Comparison of ENCODE assay signal across 1 cellular context in the genomic region with DNA sequence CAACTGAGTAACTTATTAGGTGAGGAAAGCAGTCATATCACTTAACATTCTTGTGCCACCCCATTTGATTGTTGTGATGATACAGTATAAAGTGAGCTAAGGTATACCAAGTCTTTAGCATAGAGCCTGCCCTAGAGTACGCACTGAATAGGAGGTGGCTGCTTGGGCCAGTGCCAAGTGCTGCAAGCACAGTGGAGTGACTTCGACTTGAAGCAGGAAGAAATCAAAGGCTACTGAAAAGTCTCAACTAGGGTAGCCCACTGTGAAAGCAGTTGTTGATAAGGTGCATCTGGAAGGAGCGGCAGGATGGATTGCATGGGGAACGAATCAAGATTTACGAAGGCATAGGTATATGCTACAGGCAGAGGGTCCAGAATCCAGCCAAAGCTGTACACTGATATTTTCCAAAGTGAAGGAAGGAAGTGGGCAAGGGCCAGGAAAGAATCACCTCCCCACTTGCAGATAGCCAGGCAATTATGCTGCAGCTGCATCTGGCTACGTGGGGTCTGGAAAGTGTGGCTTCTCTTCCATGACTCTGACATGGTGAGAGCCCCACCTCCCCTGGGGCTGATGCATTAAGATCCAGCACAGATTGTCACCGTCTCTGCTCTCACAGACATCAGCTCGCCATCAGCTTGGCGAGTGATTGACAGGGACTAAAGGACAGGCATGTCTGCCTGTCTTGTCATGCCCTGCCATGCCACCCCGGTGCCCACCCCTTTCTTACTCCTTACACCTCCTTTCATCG.
TF ChIP-seq lines count a peak whose summit lies in the region.

No MANE protein-coding gene starts in this region.

TF ChIP-seq in SK-N-SH, 30 proteins besides CTCF, POLR2A, EP300 and RAD21 (continued from another document):
- no peak for TF ChIP-seq IRF3 (IDR thresholded peaks at IDR 0.05; ENCODE audit: low read depth, low read length)
- TF ChIP-seq POLR2AphosphoS5 (IDR thresholded peaks at IDR 0.05; ENCODE audit: low read depth, low read length), result 0 out of 2 replicates have a peak, but pooled peaks have one; percentile 29
- no peak for TF ChIP-seq MAX (IDR thresholded peaks at IDR 0.05; ENCODE audit: low read depth)
- no peak for TF ChIP-seq RFX5 (IDR thresholded peaks at IDR 0.05; ENCODE audit: low read length)
- peak; percentile 95 for TF ChIP-seq RCOR1 (IDR thresholded peaks at IDR 0.05; ENCODE audit: low read length)
- no peak for TF ChIP-seq NFIC (IDR thresholded peaks at IDR 0.05; ENCODE audit: borderline replicate concordance)
- TF ChIP-seq GATA2 (CRISPR knock-in tag; IDR thresholded peaks at IDR 0.05), result peak; percentile 99
- peak; percentile 86 for TF ChIP-seq CHD2 (IDR thresholded peaks at IDR 0.05; ENCODE audit: low read length, partially characterized antibody)
- TF ChIP-seq, protein P1, sequence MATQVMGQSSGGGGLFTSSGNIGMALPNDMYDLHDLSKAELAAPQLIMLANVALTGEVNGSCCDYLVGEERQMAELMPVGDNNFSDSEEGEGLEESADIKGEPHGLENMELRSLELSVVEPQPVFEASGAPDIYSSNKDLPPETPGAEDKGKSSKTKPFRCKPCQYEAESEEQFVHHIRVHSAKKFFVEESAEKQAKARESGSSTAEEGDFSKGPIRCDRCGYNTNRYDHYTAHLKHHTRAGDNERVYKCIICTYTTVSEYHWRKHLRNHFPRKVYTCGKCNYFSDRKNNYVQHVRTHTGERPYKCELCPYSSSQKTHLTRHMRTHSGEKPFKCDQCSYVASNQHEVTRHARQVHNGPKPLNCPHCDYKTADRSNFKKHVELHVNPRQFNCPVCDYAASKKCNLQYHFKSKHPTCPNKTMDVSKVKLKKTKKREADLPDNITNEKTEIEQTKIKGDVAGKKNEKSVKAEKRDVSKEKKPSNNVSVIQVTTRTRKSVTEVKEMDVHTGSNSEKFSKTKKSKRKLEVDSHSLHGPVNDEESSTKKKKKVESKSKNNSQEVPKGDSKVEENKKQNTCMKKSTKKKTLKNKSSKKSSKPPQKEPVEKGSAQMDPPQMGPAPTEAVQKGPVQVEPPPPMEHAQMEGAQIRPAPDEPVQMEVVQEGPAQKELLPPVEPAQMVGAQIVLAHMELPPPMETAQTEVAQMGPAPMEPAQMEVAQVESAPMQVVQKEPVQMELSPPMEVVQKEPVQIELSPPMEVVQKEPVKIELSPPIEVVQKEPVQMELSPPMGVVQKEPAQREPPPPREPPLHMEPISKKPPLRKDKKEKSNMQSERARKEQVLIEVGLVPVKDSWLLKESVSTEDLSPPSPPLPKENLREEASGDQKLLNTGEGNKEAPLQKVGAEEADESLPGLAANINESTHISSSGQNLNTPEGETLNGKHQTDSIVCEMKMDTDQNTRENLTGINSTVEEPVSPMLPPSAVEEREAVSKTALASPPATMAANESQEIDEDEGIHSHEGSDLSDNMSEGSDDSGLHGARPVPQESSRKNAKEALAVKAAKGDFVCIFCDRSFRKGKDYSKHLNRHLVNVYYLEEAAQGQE (IDR thresholded peaks at IDR 0.05; ENCODE audit: low read depth, low read length), result no peak
- TF ChIP-seq SMC3 (IDR thresholded peaks at IDR 0.05; ENCODE audit: low read depth, low read length), result no peak; the same call in 1 of the 2 replicates
- TF ChIP-seq, protein P2, sequence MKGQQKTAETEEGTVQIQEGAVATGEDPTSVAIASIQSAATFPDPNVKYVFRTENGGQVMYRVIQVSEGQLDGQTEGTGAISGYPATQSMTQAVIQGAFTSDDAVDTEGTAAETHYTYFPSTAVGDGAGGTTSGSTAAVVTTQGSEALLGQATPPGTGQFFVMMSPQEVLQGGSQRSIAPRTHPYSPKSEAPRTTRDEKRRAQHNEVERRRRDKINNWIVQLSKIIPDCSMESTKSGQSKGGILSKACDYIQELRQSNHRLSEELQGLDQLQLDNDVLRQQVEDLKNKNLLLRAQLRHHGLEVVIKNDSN (IDR thresholded peaks at IDR 0.05; ENCODE audit: borderline replicate concordance, low read depth), result no peak
- no peak for TF ChIP-seq SIN3A (IDR thresholded peaks at IDR 0.05; ENCODE audit: borderline replicate concordance, low read depth, low read length)
- TF ChIP-seq JUND (IDR thresholded peaks at IDR 0.05), result no peak
- TF ChIP-seq FOXM1 (IDR thresholded peaks at IDR 0.05; ENCODE audit: low read depth), result no peak
- TF ChIP-seq EZH2phosphoT487 (IDR thresholded peaks at IDR 0.05; ENCODE audit: borderline replicate concordance, low read depth), result no peak
- TF ChIP-seq FOSL2 (IDR thresholded peaks at IDR 0.05; ENCODE audit: borderline replicate concordance, low read depth), result no peak
- peak; percentile 56; the same call in 1 of the 2 replicates for TF ChIP-seq TCF12 (IDR thresholded peaks at IDR 0.05)
- TF ChIP-seq ELF1 (IDR thresholded peaks at IDR 0.05), result no peak
TF ChIP-seq in SK-N-SH: peak in this region for 8.
